ENCODE assay signal across 29 cellular contexts in the genomic region with DNA sequence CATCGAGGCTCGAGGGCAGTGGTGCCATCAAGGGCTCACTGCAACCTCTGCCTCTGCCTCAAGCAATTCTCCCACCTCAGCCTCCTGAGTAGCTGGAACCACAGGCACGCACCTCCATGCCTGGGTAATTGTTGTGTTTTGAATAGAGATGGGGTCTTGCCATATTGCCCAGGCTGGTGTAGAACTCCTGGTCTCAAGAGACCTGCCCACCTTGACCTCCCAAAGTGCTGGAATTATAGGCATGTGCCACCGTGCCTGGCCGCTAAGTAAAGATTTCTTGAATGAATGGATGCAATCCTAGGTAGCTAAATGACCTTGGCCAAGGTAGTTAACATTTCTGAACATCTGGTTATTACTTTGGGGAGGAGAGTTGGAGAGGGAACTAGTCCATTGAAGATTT.
"Had no signal": no experiment of that assay in that cellular context is flagged by ENCODE, and none has a peak within 500 bp of the region (broad histone marks: within the 10 kb centered on the region; RNA-seq: fewer than 3 reads in every experiment).

No MANE protein-coding gene starts in this region.

- H3K27me3 Mint-ChIP-seq: activated naive CD4-positive, alpha-beta T cell treated with anti-CD3 and anti-CD28 coated beads, Interleukin-2, amount 10 ng/mL, durations not matched to agents 7 days and 5 days; stimulated activated memory B cell treated with anti-CD40 and anti-IgM and Interleukin-4, amounts not matched to agents 10 μg/mL and 1 μg/mL and 100 μg/mL, for 72 hours; T-cell had no signal

- H3K4me3 ChIP-seq: adrenal gland, body of pancreas, gastrocnemius medialis, left ventricle myocardium inferior, lung, prostate gland, sigmoid colon, stomach, thyroid gland, upper lobe of right lung had no signal

- H3K36me3 ChIP-seq: adrenal gland, gastrocnemius medialis, left ventricle myocardium inferior, prostate gland, thyroid gland had no signal

- DNase-seq: activated CD4-positive, alpha-beta T cell treated with anti-CD3 and anti-CD28 coated beads for 4 hours; activated CD4-positive, alpha-beta T cell treated with anti-CD3 and anti-CD28 coated beads, Interleukin-2, amount 50 U/mL, for 4 hours; activated CD4-positive, CD25-positive, alpha-beta regulatory T cell; activated CD8-positive, alpha-beta memory T cell treated with anti-CD3 and anti-CD28 coated beads for 24 hours; activated gamma-delta T cell; activated naive CD4-positive, alpha-beta T cell treated with anti-CD3 and anti-CD28 coated beads, Interleukin-2, amount 10 ng/mL, durations not matched to agents 7 days and 5 days; adrenal gland; aorta; body of pancreas; effector CD8-positive, alpha-beta T cell; gastrocnemius medialis; glutamatergic neuron; left ventricle myocardium inferior; mesendoderm; retina; sigmoid colon; small intestine; stimulated activated CD4-positive, alpha-beta T cell treated with anti-CD3 and anti-CD28 coated beads, Interleukin-4, amount 100 ng/mL, for 4 hours; stimulated activated CD8-positive, alpha-beta memory T cell treated with anti-CD3 and anti-CD28 coated beads, Interleukin-4, amount 100 ng/mL, for 48 hours; stomach; T-cell; thyroid gland; upper lobe of right lung had no signal

- H3K4me3 Mint-ChIP-seq: activated naive CD4-positive, alpha-beta T cell treated with anti-CD3 and anti-CD28 coated beads, Interleukin-2, amount 10 ng/mL, durations not matched to agents 7 days and 5 days; nephron; stimulated activated memory B cell treated with anti-CD40 and anti-IgM and Interleukin-4, amounts not matched to agents 10 μg/mL and 1 μg/mL and 100 μg/mL, for 72 hours; T-helper 2 cell treated with Interferon-gamma antibody and Interleukin-4, amounts not matched to agents 5 μg/mL and 100 μg/mL, for 36 hours had no signal

- H3K9me3 ChIP-seq: adrenal gland, body of pancreas, gastrocnemius medialis, left ventricle myocardium inferior, neutrophil, prostate gland, sigmoid colon, stomach, thyroid gland, upper lobe of right lung had no signal

- H3K27ac Mint-ChIP-seq: activated naive CD4-positive, alpha-beta T cell treated with anti-CD3 and anti-CD28 coated beads, Interleukin-2, amount 10 ng/mL, durations not matched to agents 7 days and 5 days; nephron; stimulated activated memory B cell treated with anti-CD40 and anti-IgM and Interleukin-4, amounts not matched to agents 10 μg/mL and 1 μg/mL and 100 μg/mL, for 72 hours; T-cell; T-helper 2 cell treated with Interferon-gamma antibody and Interleukin-4, amounts not matched to agents 5 μg/mL and 100 μg/mL, for 36 hours had no signal

- H3K27ac ChIP-seq: adrenal gland, body of pancreas, left ventricle myocardium inferior, neutrophil, prostate gland, sigmoid colon, stomach, thyroid gland, upper lobe of right lung had no signal

- H3K27me3 ChIP-seq: adrenal gland, body of pancreas, gastrocnemius medialis, neutrophil, sigmoid colon, stomach, thyroid gland, upper lobe of right lung had no signal

- ATAC-seq: body of pancreas; gastrocnemius medialis; stimulated activated memory B cell treated with anti-CD40 and anti-IgM and Interleukin-4, amounts not matched to agents 10 μg/mL and 1 μg/mL and 100 μg/mL, for 72 hours; T-cell; upper lobe of right lung had no signal

- H3K9me3 Mint-ChIP-seq: activated naive CD4-positive, alpha-beta T cell treated with anti-CD3 and anti-CD28 coated beads, Interleukin-2, amount 10 ng/mL, durations not matched to agents 7 days and 5 days; nephron; stimulated activated memory B cell treated with anti-CD40 and anti-IgM and Interleukin-4, amounts not matched to agents 10 μg/mL and 1 μg/mL and 100 μg/mL, for 72 hours; T-cell; T-helper 2 cell treated with Interferon-gamma antibody and Interleukin-4, amounts not matched to agents 5 μg/mL and 100 μg/mL, for 36 hours had no signal
